Comparison of ENCODE assay signal across 1 cellular context in genomic region chr15:57038496-57038895, GRCh38.
TF ChIP-seq lines count a peak whose summit lies in the region.

No MANE protein-coding gene starts in this region.

TF ChIP-seq in GM23338, 12 proteins besides CTCF, POLR2A, EP300 and RAD21 (continued from another document):
- no peak for TF ChIP-seq ZNF462 (CRISPR knock-in tag; IDR thresholded peaks at IDR 0.05)
